In the genomic region with DNA sequence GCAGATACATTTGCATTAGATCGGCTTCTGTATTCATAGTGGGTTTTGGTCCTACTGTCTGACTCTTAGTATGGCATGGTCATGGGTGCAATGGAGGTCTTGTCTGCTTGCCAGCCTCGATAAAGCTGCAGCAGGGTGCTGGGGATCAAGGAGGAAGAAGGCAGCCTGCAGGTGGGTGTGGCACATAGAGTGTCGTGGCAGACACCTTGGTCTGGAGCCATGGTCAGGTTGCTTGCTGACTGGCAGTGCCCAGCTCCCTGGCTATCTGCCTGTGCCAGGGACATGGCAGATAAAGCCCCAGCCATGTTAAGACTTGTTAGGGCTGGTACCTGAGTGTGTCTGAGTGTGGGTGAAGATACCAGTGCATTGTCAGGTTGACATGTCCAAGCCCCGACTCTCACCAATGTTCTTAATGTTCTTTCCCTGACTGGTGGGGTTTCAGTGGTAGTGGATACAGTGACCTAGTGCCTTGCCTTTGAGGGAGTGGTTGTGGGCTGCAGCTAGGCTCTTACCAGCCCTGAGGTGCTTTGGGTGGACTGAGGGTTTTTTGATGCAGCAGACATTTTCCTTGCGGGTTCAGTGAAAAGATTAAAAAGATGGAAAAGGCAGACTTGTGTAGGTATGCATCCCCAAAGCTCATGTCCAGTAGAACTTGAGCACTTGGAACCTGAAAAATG, we compare ENCODE assay signal across 8 cellular contexts. TPM values are rescaled to one million over a fixed set of nuclear protein-coding genes. Genes with fewer than 3 reads are reported as not detected.
A peak's percentile ranks its signal among the peaks of the same experiment; 100 is the strongest.
DNase-seq lines count a peak whose midpoint lies in the region; ATAC-seq and TF ChIP-seq lines count a peak whose summit lies in the region.

No MANE protein-coding gene starts in this region.

- peak overlapping the region; percentile 54 for H3K4me3 ChIP-seq in cardiac muscle cell
- H3K4me3 ChIP-seq in SJCRH30, result peak overlapping the region; percentile 89
- H3K4me3 ChIP-seq in fibroblast of the aortic adventitia (ENCODE audit: low read depth, low read length), result peak overlapping the region; percentile 43
- H3K4me3 ChIP-seq in tibial artery, result peak overlapping the region; percentile 58 to 73
- no peak overlapping the region for H3K4me3 ChIP-seq in left ventricle myocardium inferior

- intact Hi-C loops in Right ventricle myocardium inferior (cut with DNase I) (no loop called here), tibial artery (cut with DNase I; ENCODE audit: low total_unique reads) (loop anchor here (5.0 kb wide), 1 partner anchor 34 kb away; the partner anchor contains the start of gene DHX35), left ventricle myocardium inferior (cut with micrococcal nuclease) (loop anchor here (10.0 kb wide), 1 partner anchor 117 kb away; no protein-coding TSS in a partner anchor)

- DNase-seq in cardiac muscle cell (ENCODE audit: low read depth in 1 of 2, low spot score in 1 of 2) (no peak), Right ventricle myocardium inferior (ENCODE audit: missing footprints) (no peak), SJCRH30 (no peak), fibroblast of the aortic adventitia (ENCODE audit: low read depth) (no peak), tibial artery (no peak), AML-193 (lab: John Stamatoyannopoulos, UW) (no peak), left ventricle myocardium inferior (no peak), NCI-H2196 treated with DMSO at 0.1 percent for 48 hours (lab: John Stamatoyannopoulos, UW; ENCODE audit: unreplicated experiment) (no peak)

- ATAC-seq in Right ventricle myocardium inferior, result no peak

- H3K36me3 ChIP-seq in cardiac muscle cell (no peaks in the 10 kb centered on the region), SJCRH30 (peaks cover 14% of the 10 kb centered on the region), tibial artery (no peaks in the 10 kb centered on the region), left ventricle myocardium inferior (no peaks in the 10 kb centered on the region)

- H3K9me3 ChIP-seq in cardiac muscle cell (ENCODE audit: low read depth) (no peaks in the 10 kb centered on the region), SJCRH30 (replicated peaks) (no peaks in the 10 kb centered on the region), tibial artery (no peaks in the 10 kb centered on the region), left ventricle myocardium inferior (replicated peaks) (no peaks in the 10 kb centered on the region)

- H3K4me1 ChIP-seq in cardiac muscle cell (ENCODE audit: low read depth), result no peaks in the 10 kb centered on the region
- peaks cover 14% of the 10 kb centered on the region for H3K4me1 ChIP-seq in SJCRH30
- peaks cover 0 to 18% (median 14%) of the 10 kb centered on the region in 4 donors for H3K4me1 ChIP-seq in tibial artery
- H3K4me1 ChIP-seq in left ventricle myocardium inferior, result peaks cover 22% of the 10 kb centered on the region

- TF ChIP-seq CTCF in cardiac muscle cell (IDR thresholded peaks at IDR 0.05; ENCODE audit: low read depth, low read length) (no peak), fibroblast of the aortic adventitia (IDR thresholded peaks at IDR 0.05; ENCODE audit: insufficient read depth, low read length) (no peak), tibial artery (IDR thresholded peaks at IDR 0.05) (no peak), left ventricle myocardium inferior (IDR thresholded peaks at IDR 0.05; ENCODE audit: borderline replicate concordance) (no peak)

- H3K27me3 ChIP-seq in cardiac muscle cell, result no peaks in the 10 kb centered on the region
- H3K27me3 ChIP-seq in SJCRH30, result no peaks in the 10 kb centered on the region
- H3K27me3 ChIP-seq in tibial artery, result peaks cover 0 to 3% of the 10 kb centered on the region in 2 donors
- H3K27me3 ChIP-seq in left ventricle myocardium inferior (ENCODE audit: low read depth), result no peaks in the 10 kb centered on the region

- H3K27ac ChIP-seq in cardiac muscle cell (no peak overlapping the region), SJCRH30 (no peak overlapping the region), tibial artery (no peak overlapping the region), left ventricle myocardium inferior (replicated peaks) (no peak overlapping the region)

RNA-seq across cellular contexts. Expression of gene FAM83D, which starts 1.8 kb away (rescaled TPM):
- 4.2 and 45.4 TPM in 2 replicates for total RNA-seq in cardiac muscle cell
- polyA plus RNA-seq in cardiac muscle cell, result 7.4 and 43.9 TPM in 2 replicates
- 0.49 TPM for total RNA-seq in Right ventricle myocardium inferior
- 87.9 and 96.6 TPM in 2 replicates for total RNA-seq in SJCRH30 (2014; rRNA removed; shearing (Covaris generic))
- 2.2 and 16.7 TPM in 2 replicates for total RNA-seq in fibroblast of the aortic adventitia (ENCODE audit: low replicate concordance)
- 0.77 TPM for total RNA-seq in left ventricle myocardium inferior

RNA-seq across cellular contexts. Expression of gene DHX35, which starts 34.1 kb away (rescaled TPM):
- total RNA-seq in cardiac muscle cell (10.4 and 12.6 TPM in 2 replicates), Right ventricle myocardium inferior (11.0 TPM), fibroblast of the aortic adventitia (ENCODE audit: low replicate concordance) (5.1 and 8.9 TPM in 2 replicates), left ventricle myocardium inferior (15.8 TPM)
- 7.9 and 8.9 TPM in 2 replicates for polyA plus RNA-seq in cardiac muscle cell
- total RNA-seq in SJCRH30 (2014; rRNA removed; shearing (Covaris generic)), result 25.1 and 29.3 TPM in 2 replicates
